Comparison of ENCODE assay signal across 9 cellular contexts in genomic region chr9:128552744-128553221, GRCh38. TPM values are rescaled to one million over a fixed set of nuclear protein-coding genes. Genes with fewer than 3 reads are reported as not detected.
DNase-seq lines count a peak whose midpoint lies in the region; ATAC-seq, FAIRE-seq and TF ChIP-seq lines count a peak whose summit lies in the region.
"Had no signal": no experiment of that assay in that cellular context is flagged by ENCODE, and none has a peak within 500 bp of the region (broad histone marks: within the 10 kb centered on the region; RNA-seq: fewer than 3 reads in every experiment).

No MANE protein-coding gene starts in this region.

- no peaks in the 10 kb centered on the region for H3K27me3 ChIP-seq in DND-41 (ENCODE audit: insufficient read depth, low read length, poor library complexity)

- 0 out of 2 replicates have a peak, but pooled peaks cover 4% of the 10 kb centered on the region for H3K36me3 ChIP-seq in DND-41 (ENCODE audit: insufficient read depth, low read length)

- peak overlapping the region; percentile 61 for H3K27ac ChIP-seq in DND-41 (ENCODE audit: low read length)

- no peak overlapping the region for H3K27ac Mint-ChIP-seq in effector memory CD8-positive, alpha-beta T cell
- H3K27ac Mint-ChIP-seq in mesothelial cell of epicardium: no peak overlapping the region
- H3K27ac Mint-ChIP-seq: dendritic cell treated with granulocyte-macrophage colony-stimulating factor and Interleukin-4, amounts not matched to agents 40 ng/mL and 50 ng/mL, for 4 days had no signal

- DNase-seq in DND-41: peak; percentile 65
- peak; percentile 40 for DNase-seq in HT1080 (ENCODE audit: low read depth)
- DNase-seq in T-helper 22 cell (ENCODE audit: low read depth): peak; percentile 36
- peak in 1 of 3 experiments; percentile 29 for DNase-seq in effector memory CD8-positive, alpha-beta T cell
- peak in 1 of 2 experiments; percentile 69 for DNase-seq in mesothelial cell of epicardium (ENCODE audit: low spot score in 2 of 2, unreplicated experiment in 2 of 2)
- peak; percentile 20 to 21 for DNase-seq in stimulated activated CD8-positive, alpha-beta memory T cell treated with anti-CD3 and anti-CD28 coated beads, Interleukin-7, amount 100 ng/mL, for 1 hour (ENCODE audit: low read depth in 2 of 2)
- no peak for DNase-seq in GM12892 (ENCODE audit: insufficient read length)

- peaks cover 51% of the 10 kb centered on the region for H3K79me2 ChIP-seq in DND-41 (ENCODE audit: insufficient read depth, low read length)

- peak overlapping the region; percentile 82 for H3K4me2 ChIP-seq in DND-41 (ENCODE audit: insufficient read depth, low read length)

- no peaks in the 10 kb centered on the region for H3K9me3 Mint-ChIP-seq in effector memory CD8-positive, alpha-beta T cell
- no peaks in the 10 kb centered on the region for H3K9me3 Mint-ChIP-seq in mesothelial cell of epicardium
- H3K9me3 Mint-ChIP-seq: dendritic cell treated with granulocyte-macrophage colony-stimulating factor and Interleukin-4, amounts not matched to agents 40 ng/mL and 50 ng/mL, for 4 days had no signal

- no peak for FAIRE-seq in GM12892 (lab: Jason Lieb, UNC)

- TF ChIP-seq CTCF in DND-41 (IDR thresholded peaks at IDR 0.05; ENCODE audit: borderline replicate concordance, extremely low read depth, low read length, poor library complexity, severe bottlenecking): no peak
- TF ChIP-seq CTCF in mesothelial cell of epicardium (IDR thresholded peaks at IDR 0.05; ENCODE audit: unreplicated experiment): no peak

- H3K4me1 ChIP-seq in DND-41 (ENCODE audit: insufficient read depth, low read length): peaks cover 49% of the 10 kb centered on the region

- H3K27me3 Mint-ChIP-seq in effector memory CD8-positive, alpha-beta T cell: no peaks in the 10 kb centered on the region
- no peaks in the 10 kb centered on the region for H3K27me3 Mint-ChIP-seq in mesothelial cell of epicardium (ENCODE audit: low read depth)
- H3K27me3 Mint-ChIP-seq: dendritic cell treated with granulocyte-macrophage colony-stimulating factor and Interleukin-4, amounts not matched to agents 40 ng/mL and 50 ng/mL, for 4 days had no signal

- no peaks in the 10 kb centered on the region for H3K9me3 ChIP-seq in DND-41 (ENCODE audit: insufficient read depth, low read length, severe bottlenecking)

- peak overlapping the region; percentile 89 to 94 for H3K4me3 ChIP-seq in DND-41 (ENCODE audit: low read depth in 1 of 2, low read length in 2 of 2)

- ATAC-seq in DND-41 (ENCODE audit: insufficient read depth, low read depth) (peak; percentile 54), GM21360 (IDR thresholded peaks at IDR 0.05; ENCODE audit: unreplicated experiment) (peak; percentile 29)
- peak; percentile 19 for ATAC-seq in effector memory CD8-positive, alpha-beta T cell (replicated peaks)

- TF ChIP-seq POLR2A in GM12892 (IDR thresholded peaks at IDR 0.05; ENCODE audit: low read depth, low read length): no peak

- H2AFZ ChIP-seq in DND-41 (ENCODE audit: low read depth, low read length): peak overlapping the region; percentile 78

- peaks cover 10% of the 10 kb centered on the region for H3K36me3 Mint-ChIP-seq in effector memory CD8-positive, alpha-beta T cell (ENCODE audit: insufficient read depth)
- no peaks in the 10 kb centered on the region for H3K36me3 Mint-ChIP-seq in mesothelial cell of epicardium

- H3K4me3 Mint-ChIP-seq in effector memory CD8-positive, alpha-beta T cell: no peak overlapping the region
- peak overlapping the region; percentile 88 for H3K4me3 Mint-ChIP-seq in mesothelial cell of epicardium
- H3K4me3 Mint-ChIP-seq: dendritic cell treated with granulocyte-macrophage colony-stimulating factor and Interleukin-4, amounts not matched to agents 40 ng/mL and 50 ng/mL, for 4 days had no signal

- peaks cover 25% of the 10 kb centered on the region for H4K20me1 ChIP-seq in DND-41 (ENCODE audit: insufficient read depth, low read length)

- H3K4me1 Mint-ChIP-seq in effector memory CD8-positive, alpha-beta T cell (ENCODE audit: low read depth in 2 of 2): peaks cover 23 to 27% of the 10 kb centered on the region in 2 donors
- peaks cover 26% of the 10 kb centered on the region for H3K4me1 Mint-ChIP-seq in mesothelial cell of epicardium

- H3K9ac ChIP-seq in DND-41 (ENCODE audit: low read depth, low read length): peak overlapping the region; percentile 90

RNA-seq across cellular contexts. Expression of gene SPTAN1, which starts 0.4 kb away (rescaled TPM):
- total RNA-seq in HT1080 (2014; rRNA removed; shearing (Covaris generic)): 177 and 204 TPM in 2 replicates
- polyA plus RNA-seq in HT1080 (2015; cell fraction: cytosol; rRNA removed): 25.8 and 30.3 TPM in 2 replicates
- 337 and 341 TPM in 2 replicates for polyA plus RNA-seq in HT1080 (2015; cell fraction: nucleus; rRNA removed)
- total RNA-seq in mesothelial cell of epicardium: 441 to 458 TPM (median 442 TPM) in 3 replicates
- polyA plus RNA-seq in GM12892 (2012; ENCODE audit: missing spikeins): 58.7 TPM

RNA-seq across cellular contexts. Expression of gene GLE1, which starts 48.3 kb away (rescaled TPM):
- total RNA-seq in HT1080 (2014; rRNA removed; shearing (Covaris generic)): 39.0 and 45.0 TPM in 2 replicates
- polyA plus RNA-seq in HT1080 (2015; cell fraction: cytosol; rRNA removed): 30.2 and 32.2 TPM in 2 replicates
- polyA plus RNA-seq in HT1080 (2015; cell fraction: nucleus; rRNA removed): 47.2 and 48.1 TPM in 2 replicates
- 15.6 to 16.8 TPM (median 16.7 TPM) in 3 replicates for total RNA-seq in mesothelial cell of epicardium
- polyA plus RNA-seq in GM12892 (2012; ENCODE audit: missing spikeins): 29.6 TPM
